In genomic region chr5:90320348-90320747, GRCh38 we compare ENCODE assay signal across 2 cellular contexts.
DNase-seq lines count a peak whose midpoint lies in the region; ATAC-seq, FAIRE-seq and TF ChIP-seq lines count a peak whose summit lies in the region.
"Not testable (repeated sequence)": the region's sequence is repeated elsewhere in the genome, so short reads cannot be mapped to it uniquely, and the experiment has no call there.

No MANE protein-coding gene starts in this region.

- not testable (repeated sequence) for H3K27ac ChIP-seq in HEK293 (ENCODE audit: extremely low read depth, low read depth, low read length); K562 (ENCODE audit: extremely low read depth, low read depth, low read length)

- intact Hi-C loops in K562 (cut with micrococcal nuclease): not testable (repeated sequence)

- not testable (repeated sequence) for TF ChIP-seq POLR2A in K562 (conservative IDR thresholded peaks at IDR 0.05)

- not testable (repeated sequence) for H3K9me1 ChIP-seq in K562 (ENCODE audit: control insufficient read depth, insufficient read depth, low read length)

- H3K27me3 ChIP-seq in K562 (ENCODE audit: control insufficient read depth in 2 of 2, insufficient read depth in 2 of 2, low read length in 2 of 2): not testable (repeated sequence)

- H3K79me2 ChIP-seq in K562 (ENCODE audit: control insufficient read depth, insufficient read depth, low read length): not testable (repeated sequence)

- TF ChIP-seq EP300 in K562 (IDR thresholded peaks at IDR 0.05; ENCODE audit: low read length): not testable (repeated sequence)

- not testable (repeated sequence) for ATAC-seq in K562

- not testable (repeated sequence) for TF ChIP-seq CTCF in HEK293 (tag by site-specific recombination; IDR thresholded peaks at IDR 0.05); K562 (IDR thresholded peaks at IDR 0.05 in 2 of 3, conservative IDR thresholded peaks at IDR 0.05 in 1 of 3; ENCODE audit: insufficient read depth in 2 of 3, low read depth in 1 of 3, low read length in 3 of 3)

- in situ Hi-C loops in K562 (cut with MboI): not testable (repeated sequence)

- CTCF ChIA-PET in HEK293 (lab: Yijun Ruan, JAX); K562 (lab: Yijun Ruan, JAX; ENCODE audit: low intra/inter-chr PET ratio): not testable (repeated sequence)

- H3K4me1 ChIP-seq in HEK293 (ENCODE audit: control insufficient read depth, insufficient read depth, low read length); K562 (replicated peaks in 1 of 2; ENCODE audit: control insufficient read depth in 2 of 2, insufficient read depth in 2 of 2, low read length in 2 of 2): not testable (repeated sequence)

- H3K36me3 ChIP-seq in HEK293 (ENCODE audit: control insufficient read depth in 2 of 2, insufficient read depth in 1 of 2, low read length in 2 of 2); K562 (ENCODE audit: control insufficient read depth, insufficient read depth, low read length): not testable (repeated sequence)

- POLR2A ChIA-PET in HEK293 (lab: Yijun Ruan, JAX): not testable (repeated sequence)
- POLR2A ChIA-PET in K562 (lab: Yijun Ruan, JAX): interaction anchor here (0.5 to 0.7 kb wide), 2 partner anchors 32 to 41 kb away, joined by 4 to 5 read pairs; no protein-coding TSS in a partner anchor

- BruUV-seq in K562 (replicated peaks; lab: Mats Ljungman, UMichigan): not testable (repeated sequence)

- H3K9me3 ChIP-seq in HEK293 (ENCODE audit: control insufficient read depth, insufficient read depth, low read depth, low read length); K562 (replicated peaks; ENCODE audit: control insufficient read depth, insufficient read depth, low read depth, low read length): not testable (repeated sequence)

- not testable (repeated sequence) for H2AFZ ChIP-seq in K562 (ENCODE audit: low read depth, low read length)

- H3K9ac ChIP-seq in K562 (ENCODE audit: insufficient read depth in 1 of 2, low read depth in 2 of 2, low read length in 2 of 2): not testable (repeated sequence)

- not testable (repeated sequence) for H4K20me1 ChIP-seq in K562 (replicated peaks; ENCODE audit: control insufficient read depth, insufficient read depth, low read length)

- H3K4me3 ChIP-seq in HEK293 (ENCODE audit: low read depth, low read length); K562: not testable (repeated sequence)

- H3K4me2 ChIP-seq in K562 (ENCODE audit: insufficient read depth, low read length): not testable (repeated sequence)

- FAIRE-seq in K562 (lab: Jason Lieb, UNC): not testable (repeated sequence)

- not testable (repeated sequence) for TF ChIP-seq RAD21 in K562 (CRISPR knock-in tag; conservative IDR thresholded peaks at IDR 0.05 in 1 of 2, IDR thresholded peaks at IDR 0.05 in 1 of 2)

- not testable (repeated sequence) for DNase-seq in K562 (ENCODE audit: extremely low read depth in 1 of 4, low spot score in 3 of 4)

TF ChIP-seq in HEK293, 187 proteins besides CTCF, POLR2A, EP300 and RAD21:
- TF ChIP-seq ZNF146 (tag by site-specific recombination; IDR thresholded peaks at IDR 0.05): peak; percentile 65; the same call in 1 of the 2 replicates

TF ChIP-seq in K562, 482 proteins besides CTCF, POLR2A, EP300 and RAD21:
- peak; percentile 52 for TF ChIP-seq ZNF146 (CRISPR knock-in tag; IDR thresholded peaks at IDR 0.05; ENCODE audit: unreplicated experiment)
